In the genomic region with DNA sequence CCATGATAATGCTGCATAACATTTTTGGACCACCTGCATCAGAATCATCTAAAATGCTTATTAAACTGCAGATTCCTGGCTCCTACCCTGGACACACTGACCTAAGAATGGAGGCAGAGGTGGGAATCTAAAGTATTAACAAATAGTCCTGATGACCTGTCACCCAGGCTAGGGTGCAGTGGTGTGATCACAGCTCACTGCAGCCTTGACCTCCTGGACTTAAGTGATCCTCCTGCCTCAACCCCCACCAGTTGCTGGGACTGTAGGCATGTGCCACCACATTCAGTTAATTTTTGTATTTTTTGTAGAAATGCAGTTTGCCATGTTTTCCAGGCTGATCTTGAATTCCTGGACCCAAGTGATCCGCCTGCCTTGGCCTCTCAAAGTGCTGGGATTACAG, we compare ENCODE assay signal across 1 cellular context.
TF ChIP-seq lines count a peak whose summit lies in the region.

No MANE protein-coding gene starts in this region.

TF ChIP-seq in HepG2, 621 proteins besides CTCF, POLR2A, EP300 and RAD21 (continued from another document):
- TF ChIP-seq PPARG (CRISPR knock-in tag; conservative IDR thresholded peaks at IDR 0.05): peak; percentile 62; the same call in 1 of the 2 replicates
- peak; percentile 50; the same call in 1 of the 2 replicates for TF ChIP-seq ZMYM4 (CRISPR knock-in tag; IDR thresholded peaks at IDR 0.05)
- TF ChIP-seq POGZ (CRISPR knock-in tag; IDR thresholded peaks at IDR 0.05): peak; percentile 49; the same call in 1 of the 2 replicates
- 0 out of 2 replicates have a peak, but pooled peaks have one; percentile 37 for TF ChIP-seq PITX1 (CRISPR knock-in tag; IDR thresholded peaks at IDR 0.05)
- TF ChIP-seq, protein P1, sequence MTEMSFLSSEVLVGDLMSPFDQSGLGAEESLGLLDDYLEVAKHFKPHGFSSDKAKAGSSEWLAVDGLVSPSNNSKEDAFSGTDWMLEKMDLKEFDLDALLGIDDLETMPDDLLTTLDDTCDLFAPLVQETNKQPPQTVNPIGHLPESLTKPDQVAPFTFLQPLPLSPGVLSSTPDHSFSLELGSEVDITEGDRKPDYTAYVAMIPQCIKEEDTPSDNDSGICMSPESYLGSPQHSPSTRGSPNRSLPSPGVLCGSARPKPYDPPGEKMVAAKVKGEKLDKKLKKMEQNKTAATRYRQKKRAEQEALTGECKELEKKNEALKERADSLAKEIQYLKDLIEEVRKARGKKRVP (CRISPR knock-in tag; IDR thresholded peaks at IDR 0.05): no peak
- peak; percentile 82 for TF ChIP-seq HNF4A (CRISPR knock-in tag; IDR thresholded peaks at IDR 0.05)
- TF ChIP-seq TGIF2 (CRISPR knock-in tag; IDR thresholded peaks at IDR 0.05): no peak
- no peak for TF ChIP-seq FOXK2 (IDR thresholded peaks at IDR 0.05)
- peak; percentile 69 for TF ChIP-seq RARA (CRISPR knock-in tag; IDR thresholded peaks at IDR 0.05)
- peak; percentile 56; the same call in 1 of the 2 replicates for TF ChIP-seq RXRB (CRISPR knock-in tag; IDR thresholded peaks at IDR 0.05; ENCODE audit: borderline replicate concordance)
- TF ChIP-seq, protein P2, sequence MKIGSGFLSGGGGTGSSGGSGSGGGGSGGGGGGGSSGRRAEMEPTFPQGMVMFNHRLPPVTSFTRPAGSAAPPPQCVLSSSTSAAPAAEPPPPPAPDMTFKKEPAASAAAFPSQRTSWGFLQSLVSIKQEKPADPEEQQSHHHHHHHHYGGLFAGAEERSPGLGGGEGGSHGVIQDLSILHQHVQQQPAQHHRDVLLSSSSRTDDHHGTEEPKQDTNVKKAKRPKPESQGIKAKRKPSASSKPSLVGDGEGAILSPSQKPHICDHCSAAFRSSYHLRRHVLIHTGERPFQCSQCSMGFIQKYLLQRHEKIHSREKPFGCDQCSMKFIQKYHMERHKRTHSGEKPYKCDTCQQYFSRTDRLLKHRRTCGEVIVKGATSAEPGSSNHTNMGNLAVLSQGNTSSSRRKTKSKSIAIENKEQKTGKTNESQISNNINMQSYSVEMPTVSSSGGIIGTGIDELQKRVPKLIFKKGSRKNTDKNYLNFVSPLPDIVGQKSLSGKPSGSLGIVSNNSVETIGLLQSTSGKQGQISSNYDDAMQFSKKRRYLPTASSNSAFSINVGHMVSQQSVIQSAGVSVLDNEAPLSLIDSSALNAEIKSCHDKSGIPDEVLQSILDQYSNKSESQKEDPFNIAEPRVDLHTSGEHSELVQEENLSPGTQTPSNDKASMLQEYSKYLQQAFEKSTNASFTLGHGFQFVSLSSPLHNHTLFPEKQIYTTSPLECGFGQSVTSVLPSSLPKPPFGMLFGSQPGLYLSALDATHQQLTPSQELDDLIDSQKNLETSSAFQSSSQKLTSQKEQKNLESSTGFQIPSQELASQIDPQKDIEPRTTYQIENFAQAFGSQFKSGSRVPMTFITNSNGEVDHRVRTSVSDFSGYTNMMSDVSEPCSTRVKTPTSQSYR (CRISPR knock-in tag; IDR thresholded peaks at IDR 0.05; ENCODE audit: borderline replicate concordance): peak; percentile 69; the same call in 1 of the 2 replicates
- peak; percentile 28; the same call in 1 of the 2 replicates for TF ChIP-seq TBX3 (IDR thresholded peaks at IDR 0.05; ENCODE audit: borderline replicate concordance)
- no peak for TF ChIP-seq SOX13 (IDR thresholded peaks at IDR 0.05)
- TF ChIP-seq SOX13 (CRISPR knock-in tag; conservative IDR thresholded peaks at IDR 0.05 in 1 of 2, IDR thresholded peaks at IDR 0.05 in 1 of 2): 0 out of 4 replicates have a peak, but pooled peaks of 1 of the 2 experiments have one; percentile 11
- TF ChIP-seq, protein P3, sequence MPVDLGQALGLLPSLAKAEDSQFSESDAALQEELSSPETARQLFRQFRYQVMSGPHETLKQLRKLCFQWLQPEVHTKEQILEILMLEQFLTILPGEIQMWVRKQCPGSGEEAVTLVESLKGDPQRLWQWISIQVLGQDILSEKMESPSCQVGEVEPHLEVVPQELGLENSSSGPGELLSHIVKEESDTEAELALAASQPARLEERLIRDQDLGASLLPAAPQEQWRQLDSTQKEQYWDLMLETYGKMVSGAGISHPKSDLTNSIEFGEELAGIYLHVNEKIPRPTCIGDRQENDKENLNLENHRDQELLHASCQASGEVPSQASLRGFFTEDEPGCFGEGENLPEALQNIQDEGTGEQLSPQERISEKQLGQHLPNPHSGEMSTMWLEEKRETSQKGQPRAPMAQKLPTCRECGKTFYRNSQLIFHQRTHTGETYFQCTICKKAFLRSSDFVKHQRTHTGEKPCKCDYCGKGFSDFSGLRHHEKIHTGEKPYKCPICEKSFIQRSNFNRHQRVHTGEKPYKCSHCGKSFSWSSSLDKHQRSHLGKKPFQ (CRISPR knock-in tag; IDR thresholded peaks at IDR 0.05; ENCODE audit: insufficient replicate concordance): peak; percentile 98
- TF ChIP-seq KDM6A (CRISPR knock-in tag; IDR thresholded peaks at IDR 0.05; ENCODE audit: low read depth): no peak
- TF ChIP-seq, protein P4, sequence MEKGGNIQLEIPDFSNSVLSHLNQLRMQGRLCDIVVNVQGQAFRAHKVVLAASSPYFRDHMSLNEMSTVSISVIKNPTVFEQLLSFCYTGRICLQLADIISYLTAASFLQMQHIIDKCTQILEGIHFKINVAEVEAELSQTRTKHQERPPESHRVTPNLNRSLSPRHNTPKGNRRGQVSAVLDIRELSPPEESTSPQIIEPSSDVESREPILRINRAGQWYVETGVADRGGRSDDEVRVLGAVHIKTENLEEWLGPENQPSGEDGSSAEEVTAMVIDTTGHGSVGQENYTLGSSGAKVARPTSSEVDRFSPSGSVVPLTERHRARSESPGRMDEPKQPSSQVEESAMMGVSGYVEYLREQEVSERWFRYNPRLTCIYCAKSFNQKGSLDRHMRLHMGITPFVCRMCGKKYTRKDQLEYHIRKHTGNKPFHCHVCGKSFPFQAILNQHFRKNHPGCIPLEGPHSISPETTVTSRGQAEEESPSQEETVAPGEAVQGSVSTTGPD (CRISPR knock-in tag; IDR thresholded peaks at IDR 0.05): no peak
- no peak for TF ChIP-seq MED1 (CRISPR knock-in tag; IDR thresholded peaks at IDR 0.05)
- TF ChIP-seq, protein P5, sequence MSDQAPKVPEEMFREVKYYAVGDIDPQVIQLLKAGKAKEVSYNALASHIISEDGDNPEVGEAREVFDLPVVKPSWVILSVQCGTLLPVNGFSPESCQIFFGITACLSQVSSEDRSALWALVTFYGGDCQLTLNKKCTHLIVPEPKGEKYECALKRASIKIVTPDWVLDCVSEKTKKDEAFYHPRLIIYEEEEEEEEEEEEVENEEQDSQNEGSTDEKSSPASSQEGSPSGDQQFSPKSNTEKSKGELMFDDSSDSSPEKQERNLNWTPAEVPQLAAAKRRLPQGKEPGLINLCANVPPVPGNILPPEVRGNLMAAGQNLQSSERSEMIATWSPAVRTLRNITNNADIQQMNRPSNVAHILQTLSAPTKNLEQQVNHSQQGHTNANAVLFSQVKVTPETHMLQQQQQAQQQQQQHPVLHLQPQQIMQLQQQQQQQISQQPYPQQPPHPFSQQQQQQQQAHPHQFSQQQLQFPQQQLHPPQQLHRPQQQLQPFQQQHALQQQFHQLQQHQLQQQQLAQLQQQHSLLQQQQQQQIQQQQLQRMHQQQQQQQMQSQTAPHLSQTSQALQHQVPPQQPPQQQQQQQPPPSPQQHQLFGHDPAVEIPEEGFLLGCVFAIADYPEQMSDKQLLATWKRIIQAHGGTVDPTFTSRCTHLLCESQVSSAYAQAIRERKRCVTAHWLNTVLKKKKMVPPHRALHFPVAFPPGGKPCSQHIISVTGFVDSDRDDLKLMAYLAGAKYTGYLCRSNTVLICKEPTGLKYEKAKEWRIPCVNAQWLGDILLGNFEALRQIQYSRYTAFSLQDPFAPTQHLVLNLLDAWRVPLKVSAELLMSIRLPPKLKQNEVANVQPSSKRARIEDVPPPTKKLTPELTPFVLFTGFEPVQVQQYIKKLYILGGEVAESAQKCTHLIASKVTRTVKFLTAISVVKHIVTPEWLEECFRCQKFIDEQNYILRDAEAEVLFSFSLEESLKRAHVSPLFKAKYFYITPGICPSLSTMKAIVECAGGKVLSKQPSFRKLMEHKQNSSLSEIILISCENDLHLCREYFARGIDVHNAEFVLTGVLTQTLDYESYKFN (CRISPR knock-in tag; conservative IDR thresholded peaks at IDR 0.05): peak; percentile 55
- no peak for TF ChIP-seq KDM1A (CRISPR knock-in tag; IDR thresholded peaks at IDR 0.05)
- TF ChIP-seq, protein P6, sequence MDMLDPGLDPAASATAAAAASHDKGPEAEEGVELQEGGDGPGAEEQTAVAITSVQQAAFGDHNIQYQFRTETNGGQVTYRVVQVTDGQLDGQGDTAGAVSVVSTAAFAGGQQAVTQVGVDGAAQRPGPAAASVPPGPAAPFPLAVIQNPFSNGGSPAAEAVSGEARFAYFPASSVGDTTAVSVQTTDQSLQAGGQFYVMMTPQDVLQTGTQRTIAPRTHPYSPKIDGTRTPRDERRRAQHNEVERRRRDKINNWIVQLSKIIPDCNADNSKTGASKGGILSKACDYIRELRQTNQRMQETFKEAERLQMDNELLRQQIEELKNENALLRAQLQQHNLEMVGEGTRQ (IDR thresholded peaks at IDR 0.05; ENCODE audit: low read depth, low read length): no peak
- TF ChIP-seq, protein P6 (CRISPR knock-in tag; IDR thresholded peaks at IDR 0.05; ENCODE audit: borderline replicate concordance): no peak
